ENCODE assay signal across 10 cellular contexts in genomic region chr2:98334439-98335078, GRCh38. TPM values are rescaled to one million over a fixed set of nuclear protein-coding genes. Genes with fewer than 3 reads are reported as not detected.
DNase-seq lines count a peak whose midpoint lies in the region; ATAC-seq and TF ChIP-seq lines count a peak whose summit lies in the region.
"Had no signal": no experiment of that assay in that cellular context is flagged by ENCODE, and none has a peak within 500 bp of the region (broad histone marks: within the 10 kb centered on the region; RNA-seq: fewer than 3 reads in every experiment).

No MANE protein-coding gene starts in this region.

- intact Hi-C loops in spleen (cut with DNase I; ENCODE audit: low total_unique reads), result no loop called here

- H3K27ac ChIP-seq in spleen, result no peak overlapping the region

- DNase-seq in COLO668 (lab: John Stamatoyannopoulos, UW; ENCODE audit: unreplicated experiment) (peak; percentile 20), NCI-H1436 (lab: John Stamatoyannopoulos, UW) (peak; percentile 85), astrocyte of the cerebellum (ENCODE audit: low read depth) (peak; percentile 63), kidney epithelial cell (ENCODE audit: low read depth) (peak; percentile 86), spleen (no peak)
- DNase-seq: activated effector memory CD4-positive, alpha-beta T cell treated with Interleukin-2 at 50 U/mL for 16 hours; GF-D8 had no signal

- ATAC-seq in GM21576 (IDR thresholded peaks at IDR 0.05; ENCODE audit: unreplicated experiment) (no peak), GM18520 (IDR thresholded peaks at IDR 0.05; ENCODE audit: unreplicated experiment) (no peak), HG03095 (IDR thresholded peaks at IDR 0.05; ENCODE audit: unreplicated experiment) (no peak)

- H3K4me1 ChIP-seq in spleen, result no peaks in the 10 kb centered on the region

- WGBS in spleen, 5 donors, result 32 to 39% (median 36%) methylated on average over 4 of the region's 4 CpGs

- in situ Hi-C loops in astrocyte of the cerebellum (cut with HindIII; ENCODE audit: low sequenced_read_pairs), result no loop called here

- no peak for TF ChIP-seq POLR2A in spleen (IDR thresholded peaks at IDR 0.05)

- TF ChIP-seq CTCF in astrocyte of the cerebellum (IDR thresholded peaks at IDR 0.05; ENCODE audit: low read depth, low read length, missing control alignments) (no peak), kidney epithelial cell (IDR thresholded peaks at IDR 0.05; ENCODE audit: insufficient read depth, low read length, poor library complexity, severe bottlenecking) (no peak), spleen (IDR thresholded peaks at IDR 0.05 in 8 of 11, conservative IDR thresholded peaks at IDR 0.05 in 3 of 11) (no peak)

- H3K9me3 ChIP-seq in spleen, result peaks cover 0 to 9% (median 3%) of the 10 kb centered on the region in 8 donors

- H3K4me3 ChIP-seq in astrocyte of the cerebellum (ENCODE audit: low read depth, low read length), result no peak overlapping the region
- H3K4me3 ChIP-seq in kidney epithelial cell (ENCODE audit: low read depth, low read length), result no peak overlapping the region
- H3K4me3 ChIP-seq in spleen, result no peak overlapping the region

- H3K27me3 ChIP-seq in kidney epithelial cell (ENCODE audit: control insufficient read depth, insufficient read depth, low read length), result no peaks in the 10 kb centered on the region
- peaks cover 0 to 10% (median 0%) of the 10 kb centered on the region in 7 donors for H3K27me3 ChIP-seq in spleen (replicated peaks in 1 of 7)

- H3K36me3 ChIP-seq in kidney epithelial cell (ENCODE audit: control insufficient read depth, insufficient read depth, low read length), result no peaks in the 10 kb centered on the region
- no peaks in the 10 kb centered on the region for H3K36me3 ChIP-seq in spleen

RNA-seq across cellular contexts. Expression of gene CNGA3, which starts 11.7 kb away (rescaled TPM):
- total RNA-seq in kidney epithelial cell (0.21 TPM in 1 of 2 replicates, not detected in the other), spleen (not detected)
- polyA plus RNA-seq in spleen, result not detected
